16 cellular contexts compared by ENCODE assay signal in the genomic region with DNA sequence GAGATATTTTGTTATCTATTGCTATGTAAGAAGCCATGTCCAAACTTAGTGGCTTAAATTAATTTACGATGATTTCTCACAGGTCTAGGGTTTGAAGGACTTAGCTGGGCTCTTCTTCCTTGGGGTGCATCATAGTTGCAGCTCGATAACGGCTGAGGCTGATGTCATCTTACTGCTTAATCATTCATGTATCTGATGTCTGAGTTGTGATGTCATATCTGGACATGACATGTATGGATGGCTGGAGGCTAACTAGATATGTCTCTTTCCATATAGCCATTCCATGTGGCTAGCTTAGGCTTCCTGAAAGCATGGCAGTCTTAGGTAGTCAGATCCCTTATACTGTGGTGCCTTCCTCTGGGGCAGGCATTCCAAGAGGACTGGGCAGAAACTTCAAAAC.
"Had no signal": no experiment of that assay in that cellular context is flagged by ENCODE, and none has a peak within 500 bp of the region (broad histone marks: within the 10 kb centered on the region; RNA-seq: fewer than 3 reads in every experiment).

No MANE protein-coding gene starts in this region.

- H3K27ac Mint-ChIP-seq: mesothelial cell of epicardium; natural killer cell; progenitor cell of endocrine pancreas; stimulated activated effector memory CD8-positive, alpha-beta T cell treated with anti-CD3 and anti-CD28 coated beads, Interleukin-12 subunit alpha, Interleukin-12 subunit beta, amount 100 ng/mL, for 72 hours; stimulated activated naive CD8-positive, alpha-beta T cell treated with anti-CD3 and anti-CD28 coated beads, Interleukin-15, Interleukin-2, amounts not matched to agents 100 ng/mL and 50 ng/mL, for 24 hours; type B pancreatic cell had no signal

- H3K27me3 Mint-ChIP-seq: progenitor cell of endocrine pancreas, type B pancreatic cell had no signal

- DNase-seq: islet precursor cell; left ventricle myocardium inferior; mesendoderm; naive B cell; natural killer cell; ovary; stimulated activated CD4-positive, alpha-beta T cell treated with anti-CD3 and anti-CD28 coated beads, Interleukin-4, amount 100 ng/mL, for 24 hours; stimulated activated naive CD4-positive, alpha-beta T cell; tibial artery; uterus had no signal

- H3K36me3 Mint-ChIP-seq: naive B cell; natural killer cell; stimulated activated effector memory CD8-positive, alpha-beta T cell treated with anti-CD3 and anti-CD28 coated beads, Interleukin-12 subunit alpha, Interleukin-12 subunit beta, amount 100 ng/mL, for 72 hours; type B pancreatic cell had no signal

- H3K9me3 Mint-ChIP-seq: natural killer cell; stimulated activated effector memory CD8-positive, alpha-beta T cell treated with anti-CD3 and anti-CD28 coated beads, Interleukin-12 subunit alpha, Interleukin-12 subunit beta, amount 100 ng/mL, for 72 hours; stimulated activated naive CD8-positive, alpha-beta T cell treated with anti-CD3 and anti-CD28 coated beads, Interleukin-15, Interleukin-2, amounts not matched to agents 100 ng/mL and 50 ng/mL, for 24 hours had no signal

- H3K4me3 Mint-ChIP-seq: mesothelial cell of epicardium; naive B cell; natural killer cell; stimulated activated effector memory CD8-positive, alpha-beta T cell treated with anti-CD3 and anti-CD28 coated beads, Interleukin-12 subunit alpha, Interleukin-12 subunit beta, amount 100 ng/mL, for 72 hours; stimulated activated naive CD8-positive, alpha-beta T cell treated with anti-CD3 and anti-CD28 coated beads, Interleukin-15, Interleukin-2, amounts not matched to agents 100 ng/mL and 50 ng/mL, for 24 hours; type B pancreatic cell had no signal

- H3K4me1 Mint-ChIP-seq: mesothelial cell of epicardium; naive B cell; natural killer cell; stimulated activated effector memory CD8-positive, alpha-beta T cell treated with anti-CD3 and anti-CD28 coated beads, Interleukin-12 subunit alpha, Interleukin-12 subunit beta, amount 100 ng/mL, for 72 hours had no signal

- ATAC-seq: natural killer cell; sciatic nerve; stimulated activated effector memory CD8-positive, alpha-beta T cell treated with anti-CD3 and anti-CD28 coated beads, Interleukin-12 subunit alpha, Interleukin-12 subunit beta, amount 100 ng/mL, for 72 hours had no signal
